8 cellular contexts compared by ENCODE assay signal in the genomic region with DNA sequence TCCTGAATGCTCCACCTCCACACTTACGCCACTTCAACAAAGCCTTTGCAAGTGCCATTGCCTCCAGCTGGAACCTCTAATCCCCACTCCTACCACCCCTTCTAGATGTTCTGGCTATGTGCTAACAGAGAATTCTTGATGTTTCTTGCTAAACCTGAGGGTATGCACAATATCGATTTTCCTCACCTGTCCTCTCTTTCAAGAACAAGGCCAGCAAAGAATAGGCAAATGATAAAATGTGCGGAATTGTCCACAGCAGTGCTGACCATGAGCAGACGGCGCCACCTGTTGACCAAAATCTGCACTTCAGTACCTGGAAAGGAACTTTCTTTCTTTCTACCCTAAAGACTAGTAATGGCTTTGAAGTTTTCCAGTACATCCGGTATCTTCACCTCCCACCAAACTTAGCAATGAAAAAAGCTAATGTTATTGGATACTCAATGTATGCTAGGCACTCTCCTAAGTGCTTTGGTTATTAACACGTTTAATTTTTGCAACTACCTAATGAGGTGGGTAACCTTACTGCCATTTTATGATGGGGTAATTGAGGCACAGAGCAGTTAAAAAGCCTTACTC. TPM values are rescaled to one million over a fixed set of nuclear protein-coding genes. Genes with fewer than 3 reads are reported as not detected.
A peak's percentile ranks its signal among the peaks of the same experiment; 100 is the strongest.
DNase-seq lines count a peak whose midpoint lies in the region; ATAC-seq lines count a peak whose summit lies in the region.

No MANE protein-coding gene starts in this region.

- ATAC-seq in GM19351 (IDR thresholded peaks at IDR 0.05; ENCODE audit: unreplicated experiment): no peak

- intact Hi-C loops in activated CD4-positive, alpha-beta T cell treated with anti-CD3 and anti-CD28 coated beads, Interleukin-2, amount 10 ng/mL, durations not matched to agents 24 days and 14 days (cut with micrococcal nuclease): loop anchor here (1.0 kb wide), 3 partner anchors 12 to 70 kb away; a partner anchor contains a TSS

- H3K4me1 Mint-ChIP-seq in activated CD4-positive, alpha-beta T cell treated with anti-CD3 and anti-CD28 coated beads, Interleukin-2, amount 10 ng/mL, durations not matched to agents 24 days and 14 days: peaks cover 34% of the 10 kb centered on the region

- no peaks in the 10 kb centered on the region for H3K9me3 Mint-ChIP-seq in activated CD4-positive, alpha-beta T cell treated with anti-CD3 and anti-CD28 coated beads, Interleukin-2, amount 10 ng/mL, durations not matched to agents 24 days and 14 days

- no peaks in the 10 kb centered on the region for H3K27me3 Mint-ChIP-seq in activated CD4-positive, alpha-beta T cell treated with anti-CD3 and anti-CD28 coated beads, Interleukin-2, amount 10 ng/mL, durations not matched to agents 24 days and 14 days

- peak; percentile 38 to 56 for DNase-seq in NOMO-1 (lab: John Stamatoyannopoulos, UW; ENCODE audit: unreplicated experiment in 2 of 2)
- DNase-seq in NOMO-1 treated with dmso at 0.1 percent for 144 hours (lab: John Stamatoyannopoulos, UW; ENCODE audit: unreplicated experiment): no peak
- peak; percentile 68 for DNase-seq in NCI-H2227 treated with DMSO at 0.1 percent for 48 hours (lab: John Stamatoyannopoulos, UW)
- DNase-seq in activated CD4-positive, alpha-beta T cell treated with anti-CD3 and anti-CD28 coated beads, Interleukin-2, amount 10 ng/mL, durations not matched to agents 24 days and 14 days: peak; percentile 93
- DNase-seq in dermis blood vessel endothelial cell: peak; percentile 82
- DNase-seq in lung microvascular endothelial cell (ENCODE audit: low read depth in 2 of 2): peak; percentile 64 to 79
- peak; percentile 57 to 61 for DNase-seq in stimulated activated CD8-positive, alpha-beta memory T cell treated with anti-CD3 and anti-CD28 coated beads, Interleukin-2, amount 100 ng/mL, for 1 hour (ENCODE audit: low read depth in 2 of 2)

- H3K4me3 Mint-ChIP-seq in activated CD4-positive, alpha-beta T cell treated with anti-CD3 and anti-CD28 coated beads, Interleukin-2, amount 10 ng/mL, durations not matched to agents 24 days and 14 days: no peak overlapping the region

- H3K27ac Mint-ChIP-seq in activated CD4-positive, alpha-beta T cell treated with anti-CD3 and anti-CD28 coated beads, Interleukin-2, amount 10 ng/mL, durations not matched to agents 24 days and 14 days: no peak overlapping the region

- peaks cover 22% of the 10 kb centered on the region for H3K36me3 Mint-ChIP-seq in activated CD4-positive, alpha-beta T cell treated with anti-CD3 and anti-CD28 coated beads, Interleukin-2, amount 10 ng/mL, durations not matched to agents 24 days and 14 days (ENCODE audit: low read depth)

RNA-seq across cellular contexts. Expression of a gene that starts 3.4 kb away (rescaled TPM):
- total RNA-seq in activated CD4-positive, alpha-beta T cell treated with anti-CD3 and anti-CD28 coated beads, Interleukin-2, amount 10 ng/mL, durations not matched to agents 24 days and 14 days: 108 and 112 TPM in 2 replicates
- total RNA-seq in dermis blood vessel endothelial cell (28.1 and 39.8 TPM in 2 replicates), lung microvascular endothelial cell (42.5 and 55.8 TPM in 2 replicates)

RNA-seq across cellular contexts. Expression of a gene that starts 10.3 kb away (rescaled TPM):
- not detected in 2 replicates for total RNA-seq in activated CD4-positive, alpha-beta T cell treated with anti-CD3 and anti-CD28 coated beads, Interleukin-2, amount 10 ng/mL, durations not matched to agents 24 days and 14 days
- not detected in 2 replicates for total RNA-seq in dermis blood vessel endothelial cell
- total RNA-seq in lung microvascular endothelial cell: not detected in 2 replicates

RNA-seq across cellular contexts. Expression of a gene that starts 11.6 kb away (rescaled TPM):
- total RNA-seq in activated CD4-positive, alpha-beta T cell treated with anti-CD3 and anti-CD28 coated beads, Interleukin-2, amount 10 ng/mL, durations not matched to agents 24 days and 14 days: 35.3 and 35.8 TPM in 2 replicates
- 16.7 and 18.4 TPM in 2 replicates for total RNA-seq in dermis blood vessel endothelial cell
- total RNA-seq in lung microvascular endothelial cell: 9.6 and 16.9 TPM in 2 replicates

RNA-seq across cellular contexts. Expression of a gene that starts 40.3 kb away (rescaled TPM):
- total RNA-seq in activated CD4-positive, alpha-beta T cell treated with anti-CD3 and anti-CD28 coated beads, Interleukin-2, amount 10 ng/mL, durations not matched to agents 24 days and 14 days: 151 and 157 TPM in 2 replicates
- total RNA-seq in dermis blood vessel endothelial cell (37.4 and 41.5 TPM in 2 replicates), lung microvascular endothelial cell (29.2 and 44.8 TPM in 2 replicates)
